In the genomic region with DNA sequence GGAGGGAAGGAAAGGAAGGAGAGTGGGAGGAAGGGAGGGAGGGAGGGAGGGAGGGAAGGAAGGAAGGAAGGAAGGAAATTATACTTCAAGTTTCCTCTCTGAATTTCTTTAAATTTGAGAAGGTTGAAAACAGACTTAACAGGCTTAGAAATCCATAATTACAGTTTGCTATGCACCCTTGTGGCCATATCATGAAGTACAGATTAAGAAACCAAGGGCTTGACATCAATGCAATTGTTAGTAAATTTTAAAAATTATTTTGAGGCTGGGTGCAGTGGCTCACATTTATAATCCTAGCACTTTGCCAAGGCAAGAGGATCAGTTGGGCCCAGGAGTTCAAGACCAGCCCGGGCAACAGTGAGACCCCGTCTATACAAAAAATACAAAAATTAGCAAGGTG, we compare ENCODE assay signal across 8 cellular contexts. TPM values are rescaled to one million over a fixed set of nuclear protein-coding genes. Genes with fewer than 3 reads are reported as not detected.
DNase-seq lines count a peak whose midpoint lies in the region; ATAC-seq and TF ChIP-seq lines count a peak whose summit lies in the region.

No MANE protein-coding gene starts in this region.

- intact Hi-C loops in MCF 10A (cut with micrococcal nuclease) (no loop called here), breast epithelium (cut with DNase I; ENCODE audit: low total_unique reads) (no loop called here), tibial artery (cut with DNase I; ENCODE audit: low total_unique reads) (no loop called here)

- no peaks in the 10 kb centered on the region for H3K27me3 Mint-ChIP-seq in MCF 10A (ENCODE audit: insufficient read depth, unreplicated experiment)

- POLR2A ChIA-PET in MCF 10A (lab: Yijun Ruan, JAX), result interaction anchor here (1.5 to 1.9 kb wide), 2 partner anchors 9 to 12 kb away, joined by 3 to 11 read pairs; no protein-coding TSS in a partner anchor

- TF ChIP-seq POLR2A in breast epithelium (IDR thresholded peaks at IDR 0.05), result no peak

- H3K27ac Mint-ChIP-seq in MCF 10A (ENCODE audit: low read depth, unreplicated experiment), result no peak overlapping the region

- no peak overlapping the region for H3K4me3 Mint-ChIP-seq in MCF 10A (ENCODE audit: unreplicated experiment)

- H3K4me1 Mint-ChIP-seq in MCF 10A (ENCODE audit: insufficient read depth, unreplicated experiment), result no peaks in the 10 kb centered on the region

- H2AFZ ChIP-seq in fibroblast of lung (ENCODE audit: low read length), result no peak overlapping the region

- no peak overlapping the region for H3K4me2 ChIP-seq in fibroblast of lung (ENCODE audit: extremely low read depth, insufficient read depth, low read length)

- CTCF ChIA-PET in MCF 10A (lab: Yijun Ruan, JAX), result interaction anchor here (0.6 to 2.0 kb wide), 7 partner anchors 9 to 244 kb away, joined by 3 to 9 read pairs (median 3); no protein-coding TSS in a partner anchor

- ATAC-seq in GM18858 (IDR thresholded peaks at IDR 0.05; ENCODE audit: unreplicated experiment) (no peak), GM18519 (IDR thresholded peaks at IDR 0.05; ENCODE audit: low FRiP score, unreplicated experiment) (no peak), HG03442 (IDR thresholded peaks at IDR 0.05; ENCODE audit: unreplicated experiment) (no peak)

- TF ChIP-seq CTCF in MCF 10A (IDR thresholded peaks at IDR 0.05; ENCODE audit: unreplicated experiment) (peak; percentile 43), breast epithelium (IDR thresholded peaks at IDR 0.05) (peak in 1 of 3 donors; percentile 15), fibroblast of lung (conservative IDR thresholded peaks at IDR 0.05 in 1 of 2, IDR thresholded peaks at IDR 0.05 in 1 of 2; ENCODE audit: low read depth in 1 of 2, low read length in 2 of 2) (peak; percentile 34 to 62), tibial artery (IDR thresholded peaks at IDR 0.05) (peak; percentile 29 to 47)

- no peaks in the 10 kb centered on the region for H3K9me3 Mint-ChIP-seq in MCF 10A (ENCODE audit: unreplicated experiment)

- BruUV-seq in MCF 10A (replicated peaks; lab: Mats Ljungman, UMichigan), result no TSS peak

- H3K36me3 ChIP-seq in breast epithelium (no peaks in the 10 kb centered on the region), fibroblast of lung (ENCODE audit: control insufficient read depth, insufficient read depth, low read length) (peaks cover 5% of the 10 kb centered on the region), tibial artery (peaks cover 19 to 64% (median 27%) of the 10 kb centered on the region in 3 donors)

- H3K36me3 Mint-ChIP-seq in MCF 10A (ENCODE audit: insufficient read depth, unreplicated experiment), result peaks cover 71% of the 10 kb centered on the region

- H3K27ac ChIP-seq in breast epithelium, result no peak overlapping the region
- H3K27ac ChIP-seq in fibroblast of lung (ENCODE audit: insufficient read depth, low read length), result no peak overlapping the region
- no peak overlapping the region for H3K27ac ChIP-seq in tibial artery

- H3K4me1 ChIP-seq in breast epithelium (no peaks in the 10 kb centered on the region), fibroblast of lung (ENCODE audit: control insufficient read depth, extremely low read depth, insufficient read depth, low read length) (no peaks in the 10 kb centered on the region), tibial artery (no peaks in the 10 kb centered on the region)

- no peaks in the 10 kb centered on the region for H3K79me2 ChIP-seq in fibroblast of lung (ENCODE audit: control insufficient read depth, insufficient read depth, low read length)

- no peaks in the 10 kb centered on the region for H3K9me3 ChIP-seq in breast epithelium
- H3K9me3 ChIP-seq in fibroblast of lung (ENCODE audit: control insufficient read depth, insufficient read depth, low read depth, low read length), result no peaks in the 10 kb centered on the region
- no peaks in the 10 kb centered on the region for H3K9me3 ChIP-seq in tibial artery

- H3K27me3 ChIP-seq in breast epithelium (no peaks in the 10 kb centered on the region), fibroblast of lung (ENCODE audit: control insufficient read depth, insufficient read depth, low read length) (no peaks in the 10 kb centered on the region), tibial artery (no peaks in the 10 kb centered on the region)

- DNase-seq in MCF 10A (ENCODE audit: unreplicated experiment) (peak; percentile 38), breast epithelium (ENCODE audit: low spot score in 2 of 2) (no peak), OCI-M1 (lab: John Stamatoyannopoulos, UW) (peak; percentile 67), fibroblast of lung (ENCODE audit: low read depth in 2 of 2) (peak; percentile 20 to 57), tibial artery (no peak)

- no peaks in the 10 kb centered on the region for H4K20me1 ChIP-seq in fibroblast of lung (ENCODE audit: control insufficient read depth, extremely low read depth, insufficient read depth, low read length)

- no peak overlapping the region for H3K4me3 ChIP-seq in breast epithelium
- no peak overlapping the region for H3K4me3 ChIP-seq in fibroblast of lung (replicated peaks in 1 of 4; ENCODE audit: control extremely low read depth in 1 of 4, insufficient read depth in 1 of 4, low read depth in 3 of 4, low read length in 4 of 4)
- H3K4me3 ChIP-seq in tibial artery, result no peak overlapping the region

- no peak overlapping the region for H3K9ac ChIP-seq in fibroblast of lung (ENCODE audit: insufficient read depth, low read length)

RNA-seq across cellular contexts. Expression of gene ANP32E, which starts 14.4 kb away (rescaled TPM):
- total RNA-seq in MCF 10A (2022) (56.5 and 67.3 TPM in 2 replicates), breast epithelium (10 to 100 TPM; 16.5 to 21.6 (median 18.6) TPM), fibroblast of lung (17.5 and 24.6 TPM in 2 replicates)
- polyA plus RNA-seq in fibroblast of lung, result 22.4 and 29.2 TPM in 2 replicates
- polyA plus RNA-seq in fibroblast of lung (2012), result 37.8 and 55.1 TPM in 2 replicates
- 2.6 and 20.9 TPM in 2 replicates for polyA minus RNA-seq in fibroblast of lung (ENCODE audit: low replicate concordance)

RNA-seq across cellular contexts. Expression of gene CA14, which starts 36.0 kb away (rescaled TPM):
- 0.26 TPM in 1 of 2 replicates, not detected in the other for total RNA-seq in MCF 10A (2022)
- total RNA-seq in breast epithelium, result not detected
- total RNA-seq in fibroblast of lung, result not detected in 2 replicates
- polyA plus RNA-seq in fibroblast of lung, result 0.08 TPM in 1 of 2 replicates, not detected in the other
- polyA plus RNA-seq in fibroblast of lung (2012), result 0.14 TPM in 1 of 2 replicates, not detected in the other
- not detected in 2 replicates for polyA minus RNA-seq in fibroblast of lung (ENCODE audit: low replicate concordance)

RNA-seq across cellular contexts. Expression of gene APH1A, which starts 47.3 kb away (rescaled TPM):
- total RNA-seq in MCF 10A (2022) (123 and 154 TPM in 2 replicates), breast epithelium (100 to 1,000 TPM in 2 of 3 donors, 10 to 100 TPM in 1; 86.9 to 138 (median 104) TPM), fibroblast of lung (81.4 and 84.7 TPM in 2 replicates)
- 125 and 136 TPM in 2 replicates for polyA plus RNA-seq in fibroblast of lung
- 82.6 and 100 TPM in 2 replicates for polyA plus RNA-seq in fibroblast of lung (2012)
- polyA minus RNA-seq in fibroblast of lung (ENCODE audit: low replicate concordance), result 159 and 219 TPM in 2 replicates

RNA-seq across cellular contexts. Expression of gene C1orf54, which starts 51.0 kb away (rescaled TPM):
- 1.8 and 2.3 TPM in 2 replicates for total RNA-seq in MCF 10A (2022)
- 10 to 100 TPM in 2 of 3 donors, 1 to 10 TPM in 1; 9.4 to 24.3 (median 13.6) TPM for total RNA-seq in breast epithelium
- 32.0 and 36.5 TPM in 2 replicates for total RNA-seq in fibroblast of lung
- polyA plus RNA-seq in fibroblast of lung, result 16.3 and 42.8 TPM in 2 replicates
- polyA plus RNA-seq in fibroblast of lung (2012), result 18.4 and 38.7 TPM in 2 replicates
- 8.1 TPM in 1 of 2 replicates, not detected in the other for polyA minus RNA-seq in fibroblast of lung (ENCODE audit: low replicate concordance)

Comparison
In these comparisons a context has a peak if more than half of its experiments do, and no peak if none do; other contexts are left out.
1. DNase-seq: peak in MCF 10A (single experiment), OCI-M1 (single experiment) and fibroblast of lung (2 of 2); none in breast epithelium (0 of 2) and tibial artery (0 of 2).